31 cellular contexts compared by ENCODE assay signal in genomic region chr5:30499402-30499801, GRCh38.
"Had no signal": no experiment of that assay in that cellular context is flagged by ENCODE, and none has a peak within 500 bp of the region (broad histone marks: within the 10 kb centered on the region; RNA-seq: fewer than 3 reads in every experiment).

No MANE protein-coding gene starts in this region.

- H3K36me3 ChIP-seq: adrenal gland, esophagus squamous epithelium, gastroesophageal sphincter had no signal

- H3K4me1 Mint-ChIP-seq: activated CD4-positive, alpha-beta T cell treated with anti-CD3 and anti-CD28 coated beads for 36 hours; activated CD4-positive, alpha-beta T cell treated with anti-CD3 and anti-CD28 coated beads, Interleukin-2, amount 10 ng/mL, durations not matched to agents 24 days and 14 days; activated CD8-positive, alpha-beta memory T cell treated with anti-CD3 and anti-CD28 coated beads, Interleukin-2, amount 10 ng/mL, durations not matched to agents 7 days and 5 days; activated naive CD4-positive, alpha-beta T cell treated with anti-CD3 and anti-CD28 coated beads, Interleukin-2, amount 50 U/mL, for 24 hours; activated naive CD8-positive, alpha-beta T cell treated with anti-CD3 and anti-CD28 coated beads for 36 hours; activated naive CD8-positive, alpha-beta T cell treated with anti-CD3 and anti-CD28 coated beads, Interleukin-2, amount 50 U/mL, for 24 hours; T-helper 17 cell had no signal

- H3K36me3 Mint-ChIP-seq: activated CD4-positive, alpha-beta memory T cell treated with anti-CD3 and anti-CD28 coated beads for 36 hours; activated CD8-positive, alpha-beta memory T cell treated with anti-CD3 and anti-CD28 coated beads, Interleukin-2, amount 10 ng/mL, durations not matched to agents 7 days and 5 days; activated naive CD4-positive, alpha-beta T cell treated with anti-CD3 and anti-CD28 coated beads, Interleukin-2, amount 50 U/mL, for 24 hours; activated naive CD8-positive, alpha-beta T cell treated with anti-CD3 and anti-CD28 coated beads for 36 hours had no signal

- H3K27me3 Mint-ChIP-seq: activated CD4-positive, alpha-beta memory T cell treated with anti-CD3 and anti-CD28 coated beads for 36 hours; activated CD4-positive, alpha-beta T cell treated with anti-CD3 and anti-CD28 coated beads for 36 hours; activated CD4-positive, alpha-beta T cell treated with anti-CD3 and anti-CD28 coated beads, Interleukin-2, amount 10 ng/mL, durations not matched to agents 24 days and 14 days; activated CD8-positive, alpha-beta memory T cell treated with anti-CD3 and anti-CD28 coated beads, Interleukin-2, amount 10 ng/mL, durations not matched to agents 7 days and 5 days; activated naive CD4-positive, alpha-beta T cell treated with anti-CD3 and anti-CD28 coated beads, Interleukin-2, amount 50 U/mL, for 24 hours; activated naive CD8-positive, alpha-beta T cell treated with anti-CD3 and anti-CD28 coated beads for 36 hours; activated naive CD8-positive, alpha-beta T cell treated with anti-CD3 and anti-CD28 coated beads, Interleukin-2, amount 50 U/mL, for 24 hours; T-helper 17 cell had no signal

- H3K4me1 ChIP-seq: adrenal gland, body of pancreas, esophagus squamous epithelium, gastroesophageal sphincter had no signal

- H3K27ac ChIP-seq: adrenal gland, body of pancreas, epithelial cell of prostate, esophagus squamous epithelium, gastroesophageal sphincter had no signal

- H3K4me3 Mint-ChIP-seq: activated CD4-positive, alpha-beta memory T cell treated with anti-CD3 and anti-CD28 coated beads for 36 hours; activated CD4-positive, alpha-beta T cell treated with anti-CD3 and anti-CD28 coated beads for 36 hours; activated CD4-positive, alpha-beta T cell treated with anti-CD3 and anti-CD28 coated beads, Interleukin-2, amount 10 ng/mL, durations not matched to agents 24 days and 14 days; activated CD8-positive, alpha-beta memory T cell treated with anti-CD3 and anti-CD28 coated beads, Interleukin-2, amount 10 ng/mL, durations not matched to agents 7 days and 5 days; activated CD8-positive, alpha-beta T cell treated with anti-CD3 and anti-CD28 coated beads, Interleukin-2, amount 10 ng/mL, durations not matched to agents 7 days and 5 days; activated naive CD4-positive, alpha-beta T cell treated with anti-CD3 and anti-CD28 coated beads for 36 hours; activated naive CD4-positive, alpha-beta T cell treated with anti-CD3 and anti-CD28 coated beads, Interleukin-2, amount 50 U/mL, for 24 hours; activated naive CD8-positive, alpha-beta T cell treated with anti-CD3 and anti-CD28 coated beads for 36 hours; activated naive CD8-positive, alpha-beta T cell treated with anti-CD3 and anti-CD28 coated beads, Interleukin-2, amount 50 U/mL, for 24 hours; activated T-helper 1 cell treated with anti-CD3 and anti-CD28 coated beads, Interleukin-12 subunit alpha, Interleukin-12 subunit beta, Interleukin-2, Interleukin-4 antibody, amounts not matched to agents 30 ng/mL and 10 ng/mL and 1 ng/mL, durations not matched to agents 14 hours and 24 hours and 36 hours; T-helper 17 cell; T-helper 2 cell treated with Interferon-gamma antibody and Interleukin-4, amounts not matched to agents 5 μg/mL and 100 μg/mL, for 36 hours had no signal

- H3K4me3 ChIP-seq: adrenal gland, body of pancreas, esophagus squamous epithelium, gastroesophageal sphincter had no signal

- H3K27me3 ChIP-seq: adrenal gland, body of pancreas, esophagus squamous epithelium, gastroesophageal sphincter had no signal

- H3K9me3 Mint-ChIP-seq: activated naive CD4-positive, alpha-beta T cell treated with anti-CD3 and anti-CD28 coated beads, Interleukin-2, amount 50 U/mL, for 24 hours had no signal

- ATAC-seq: activated CD4-positive, alpha-beta T cell treated with anti-CD3 and anti-CD28 coated beads for 36 hours; activated CD8-positive, alpha-beta memory T cell treated with anti-CD3 and anti-CD28 coated beads, Interleukin-2, amount 10 ng/mL, durations not matched to agents 7 days and 5 days; activated CD8-positive, alpha-beta T cell treated with anti-CD3 and anti-CD28 coated beads, Interleukin-2, amount 10 ng/mL, durations not matched to agents 7 days and 5 days; activated naive CD8-positive, alpha-beta T cell treated with anti-CD3 and anti-CD28 coated beads, Interleukin-2, amount 50 U/mL, for 24 hours; body of pancreas; gastroesophageal sphincter; T-helper 17 cell had no signal

- DNase-seq: activated CD4-positive, alpha-beta memory T cell treated with anti-CD3 and anti-CD28 coated beads for 36 hours; activated CD4-positive, alpha-beta T cell treated with anti-CD3 and anti-CD28 coated beads for 36 hours; activated CD4-positive, alpha-beta T cell treated with anti-CD3 and anti-CD28 coated beads, Interleukin-2, amount 10 ng/mL, durations not matched to agents 24 days and 14 days; activated CD4-positive, CD25-positive, alpha-beta regulatory T cell; activated CD4-positive, CD25-positive, alpha-beta regulatory T cell treated with anti-CD3 and anti-CD28 coated beads, Interleukin-2, amount 50 U/mL, for 72 hours; activated CD8-positive, alpha-beta memory T cell treated with anti-CD3 and anti-CD28 coated beads, Interleukin-2, amount 10 ng/mL, durations not matched to agents 7 days and 5 days; activated CD8-positive, alpha-beta memory T cell treated with anti-CD3 and anti-CD28 coated beads, Interleukin-2, amount 50 U/mL, for 4 hours; activated CD8-positive, alpha-beta T cell treated with anti-CD3 and anti-CD28 coated beads, Interleukin-2, amount 10 ng/mL, durations not matched to agents 7 days and 5 days; activated effector memory CD4-positive, alpha-beta T cell treated with anti-CD3 and anti-CD28 coated beads, Interleukin-2, amount 50 U/mL, for 16 hours; activated naive CD4-positive, alpha-beta T cell treated with anti-CD3 and anti-CD28 coated beads for 36 hours; activated naive CD8-positive, alpha-beta T cell treated with anti-CD3 and anti-CD28 coated beads for 36 hours; activated naive CD8-positive, alpha-beta T cell treated with anti-CD3 and anti-CD28 coated beads, Interleukin-2, amount 50 U/mL, for 24 hours; activated T-cell treated with anti-CD3 and anti-CD28 coated beads, Interleukin-2, amount 50 U/mL, for 1 hour; activated T-cell treated with anti-CD3 and anti-CD28 coated beads, Interleukin-2, amount 50 U/mL, for 48 hours; adrenal gland; amygdala; aorta; body of pancreas; caudate nucleus; effector CD8-positive, alpha-beta T cell; esophagus squamous epithelium; foreskin melanocyte; T-helper 1 cell; T-helper 17 cell; T1000 had no signal

- H3K9me3 ChIP-seq: adrenal gland, body of pancreas, gastroesophageal sphincter had no signal

- H3K27ac Mint-ChIP-seq: activated CD4-positive, alpha-beta memory T cell treated with anti-CD3 and anti-CD28 coated beads for 36 hours; activated CD4-positive, alpha-beta T cell treated with anti-CD3 and anti-CD28 coated beads for 36 hours; activated CD4-positive, alpha-beta T cell treated with anti-CD3 and anti-CD28 coated beads, Interleukin-2, amount 10 ng/mL, durations not matched to agents 24 days and 14 days; activated CD8-positive, alpha-beta memory T cell treated with anti-CD3 and anti-CD28 coated beads, Interleukin-2, amount 10 ng/mL, durations not matched to agents 7 days and 5 days; activated CD8-positive, alpha-beta T cell treated with anti-CD3 and anti-CD28 coated beads, Interleukin-2, amount 10 ng/mL, durations not matched to agents 7 days and 5 days; activated naive CD4-positive, alpha-beta T cell treated with anti-CD3 and anti-CD28 coated beads for 36 hours; activated naive CD4-positive, alpha-beta T cell treated with anti-CD3 and anti-CD28 coated beads, Interleukin-2, amount 50 U/mL, for 24 hours; activated naive CD8-positive, alpha-beta T cell treated with anti-CD3 and anti-CD28 coated beads for 36 hours; activated naive CD8-positive, alpha-beta T cell treated with anti-CD3 and anti-CD28 coated beads, Interleukin-2, amount 50 U/mL, for 24 hours; activated T-helper 1 cell treated with anti-CD3 and anti-CD28 coated beads, Interleukin-12 subunit alpha, Interleukin-12 subunit beta, Interleukin-2, Interleukin-4 antibody, amounts not matched to agents 30 ng/mL and 10 ng/mL and 1 ng/mL, durations not matched to agents 14 hours and 24 hours and 36 hours; activated T-helper 2 cell treated with anti-CD3 and anti-CD28 coated beads, Interferon-gamma antibody, Interleukin-2, Interleukin-4, amounts not matched to agents 10 μg/mL and 5 μg/mL and 100 μg/mL, durations not matched to agents 14 hours and 24 hours and 36 hours; T-helper 17 cell; T-helper 2 cell treated with Interferon-gamma antibody and Interleukin-4, amounts not matched to agents 5 μg/mL and 100 μg/mL, for 36 hours had no signal
